Comparison of ENCODE assay signal across 9 cellular contexts in genomic region chr19:1882089-1882785, GRCh38. TPM values are rescaled to one million over a fixed set of nuclear protein-coding genes. Genes with fewer than 3 reads are reported as not detected.
DNase-seq lines count a peak whose midpoint lies in the region; ATAC-seq and TF ChIP-seq lines count a peak whose summit lies in the region.
"Had no signal": no experiment of that assay in that cellular context is flagged by ENCODE, and none has a peak within 500 bp of the region (broad histone marks: within the 10 kb centered on the region; RNA-seq: fewer than 3 reads in every experiment).

No MANE protein-coding gene starts in this region.

- H3K9ac ChIP-seq in NT2/D1 (ENCODE audit: insufficient read length, low read depth) = peak overlapping the region; percentile 6
- H3K9ac ChIP-seq in liver (ENCODE audit: low read depth in 1 of 2, low read length in 2 of 2) = peak overlapping the region in 1 of 2 donors; percentile 13

- H3K4me1 Mint-ChIP-seq in activated T-helper 2 cell treated with anti-CD3 and anti-CD28 coated beads, Interferon-gamma antibody, Interleukin-2, Interleukin-4, amounts not matched to agents 10 μg/mL and 5 μg/mL and 100 μg/mL, durations not matched to agents 14 hours and 24 hours and 36 hours (ENCODE audit: low read depth) = peaks cover 24% of the 10 kb centered on the region
- peaks cover 35% of the 10 kb centered on the region for H3K4me1 Mint-ChIP-seq in stimulated activated effector memory CD8-positive, alpha-beta T cell treated with anti-CD3 and anti-CD28 coated beads, Interleukin-12 subunit alpha, Interleukin-12 subunit beta, amount 100 ng/mL, for 72 hours

- H3K9me3 ChIP-seq in NT2/D1 (ENCODE audit: insufficient read depth, low read length) (no peaks in the 10 kb centered on the region), liver (ENCODE audit: control insufficient read depth in 4 of 4, low read length in 3 of 4) (no peaks in the 10 kb centered on the region)

- no peaks in the 10 kb centered on the region for H3K27me3 ChIP-seq in NT2/D1 (ENCODE audit: insufficient read depth, insufficient read length)
- H3K27me3 ChIP-seq in liver (ENCODE audit: control insufficient read depth in 4 of 4, insufficient read depth in 4 of 4, low read length in 3 of 4) = no peaks in the 10 kb centered on the region

- peaks cover 16% of the 10 kb centered on the region for H3K36me3 Mint-ChIP-seq in activated T-helper 2 cell treated with anti-CD3 and anti-CD28 coated beads, Interferon-gamma antibody, Interleukin-2, Interleukin-4, amounts not matched to agents 10 μg/mL and 5 μg/mL and 100 μg/mL, durations not matched to agents 14 hours and 24 hours and 36 hours (ENCODE audit: low read depth)
- peaks cover 27% of the 10 kb centered on the region for H3K36me3 Mint-ChIP-seq in stimulated activated effector memory CD8-positive, alpha-beta T cell treated with anti-CD3 and anti-CD28 coated beads, Interleukin-12 subunit alpha, Interleukin-12 subunit beta, amount 100 ng/mL, for 72 hours

- DNase-seq in NT2/D1 (ENCODE audit: low read depth, low spot score) (no peak), NCI-H1092 (lab: John Stamatoyannopoulos, UW) (no peak), DMS53 treated with DMSO at 0.1 percent for 48 hours (lab: John Stamatoyannopoulos, UW; ENCODE audit: unreplicated experiment) (no peak)
- peak; percentile 80 for DNase-seq in activated T-helper 2 cell treated with anti-CD3 and anti-CD28 coated beads, Interferon-gamma antibody, Interleukin-2, Interleukin-4, amounts not matched to agents 10 μg/mL and 5 μg/mL and 100 μg/mL, durations not matched to agents 14 hours and 24 hours and 36 hours (ENCODE audit: low spot score)
- peak; percentile 36 to 84 for DNase-seq in stimulated activated effector memory CD8-positive, alpha-beta T cell treated with anti-CD3 and anti-CD28 coated beads, Interleukin-12 subunit alpha, Interleukin-12 subunit beta, amount 100 ng/mL, for 72 hours (ENCODE audit: low spot score in 2 of 2)

- peak overlapping the region; percentile 99 for H3K4me3 Mint-ChIP-seq in activated T-helper 2 cell treated with anti-CD3 and anti-CD28 coated beads, Interferon-gamma antibody, Interleukin-2, Interleukin-4, amounts not matched to agents 10 μg/mL and 5 μg/mL and 100 μg/mL, durations not matched to agents 14 hours and 24 hours and 36 hours (ENCODE audit: low read depth)
- peak overlapping the region; percentile 99 for H3K4me3 Mint-ChIP-seq in stimulated activated effector memory CD8-positive, alpha-beta T cell treated with anti-CD3 and anti-CD28 coated beads, Interleukin-12 subunit alpha, Interleukin-12 subunit beta, amount 100 ng/mL, for 72 hours

- H3K36me3 ChIP-seq in NT2/D1 (ENCODE audit: insufficient read depth, insufficient read length, low read length) (peaks cover 23% of the 10 kb centered on the region), liver (ENCODE audit: control insufficient read depth in 4 of 4, insufficient read depth in 3 of 4, low read depth in 1 of 4, low read length in 3 of 4) (peaks cover 0 to 4% (median 2%) of the 10 kb centered on the region in 4 donors)

- intact Hi-C loops in activated T-helper 2 cell treated with anti-CD3 and anti-CD28 coated beads, Interferon-gamma antibody, Interleukin-2, Interleukin-4, amounts not matched to agents 10 μg/mL and 5 μg/mL and 100 μg/mL, durations not matched to agents 14 hours and 24 hours and 36 hours (cut with micrococcal nuclease) = no loop called here

- H3K9me3 Mint-ChIP-seq in activated T-helper 2 cell treated with anti-CD3 and anti-CD28 coated beads, Interferon-gamma antibody, Interleukin-2, Interleukin-4, amounts not matched to agents 10 μg/mL and 5 μg/mL and 100 μg/mL, durations not matched to agents 14 hours and 24 hours and 36 hours = no peaks in the 10 kb centered on the region
- H3K9me3 Mint-ChIP-seq in stimulated activated effector memory CD8-positive, alpha-beta T cell treated with anti-CD3 and anti-CD28 coated beads, Interleukin-12 subunit alpha, Interleukin-12 subunit beta, amount 100 ng/mL, for 72 hours = no peaks in the 10 kb centered on the region

- TF ChIP-seq CTCF in liver (IDR thresholded peaks at IDR 0.05; ENCODE audit: low read depth, low read length, missing input control) = no peak

- TF ChIP-seq RAD21 in liver (IDR thresholded peaks at IDR 0.05) = no peak

- peak overlapping the region; percentile 6 to 50 for H3K27ac ChIP-seq in liver (ENCODE audit: low read depth in 1 of 2, low read length in 2 of 2)
- H3K27ac ChIP-seq: epithelial cell of prostate had no signal

- H3K4me3 ChIP-seq in NT2/D1 (ENCODE audit: insufficient read length, low read depth) = no peak overlapping the region
- H3K4me3 ChIP-seq in liver (ENCODE audit: low read depth in 1 of 3, low read length in 3 of 3) = peak overlapping the region in 1 of 3 donors; percentile 6

- WGBS in liver = 74% methylated on average over 31 of the region's 31 CpGs

- no peaks in the 10 kb centered on the region for H3K27me3 Mint-ChIP-seq in activated T-helper 2 cell treated with anti-CD3 and anti-CD28 coated beads, Interferon-gamma antibody, Interleukin-2, Interleukin-4, amounts not matched to agents 10 μg/mL and 5 μg/mL and 100 μg/mL, durations not matched to agents 14 hours and 24 hours and 36 hours (ENCODE audit: low read depth)

- H3K4me1 ChIP-seq in NT2/D1 (ENCODE audit: insufficient read depth, insufficient read length) (peaks cover 15% of the 10 kb centered on the region), liver (ENCODE audit: control insufficient read depth in 4 of 4, insufficient read depth in 4 of 4, low read length in 3 of 4) (peaks cover 2 to 34% (median 24%) of the 10 kb centered on the region in 4 donors)

- peak; percentile 71 for ATAC-seq in stimulated activated effector memory CD8-positive, alpha-beta T cell treated with anti-CD3 and anti-CD28 coated beads, Interleukin-12 subunit alpha, Interleukin-12 subunit beta, amount 100 ng/mL, for 72 hours
- ATAC-seq in GM19463 (IDR thresholded peaks at IDR 0.05; ENCODE audit: unreplicated experiment) (no peak), HG03045 (IDR thresholded peaks at IDR 0.05; ENCODE audit: unreplicated experiment) (no peak)

- peak overlapping the region; percentile 96 for H3K27ac Mint-ChIP-seq in activated T-helper 2 cell treated with anti-CD3 and anti-CD28 coated beads, Interferon-gamma antibody, Interleukin-2, Interleukin-4, amounts not matched to agents 10 μg/mL and 5 μg/mL and 100 μg/mL, durations not matched to agents 14 hours and 24 hours and 36 hours
- peak overlapping the region; percentile 96 for H3K27ac Mint-ChIP-seq in stimulated activated effector memory CD8-positive, alpha-beta T cell treated with anti-CD3 and anti-CD28 coated beads, Interleukin-12 subunit alpha, Interleukin-12 subunit beta, amount 100 ng/mL, for 72 hours

TF ChIP-seq in liver, 16 proteins besides CTCF, POLR2A, EP300 and RAD21 (continues in another document):
- no peak for TF ChIP-seq ZBTB33 (IDR thresholded peaks at IDR 0.05)
- no peak for TF ChIP-seq GABPA (IDR thresholded peaks at IDR 0.05 in 1 of 2, conservative IDR thresholded peaks at IDR 0.05 in 1 of 2)
- no peak for TF ChIP-seq JUND (IDR thresholded peaks at IDR 0.05)
- no peak for TF ChIP-seq RXRA (IDR thresholded peaks at IDR 0.05)
- TF ChIP-seq FOXA2 (IDR thresholded peaks at IDR 0.05) = no peak
- no peak for TF ChIP-seq FOXA1 (IDR thresholded peaks at IDR 0.05)
- no peak for TF ChIP-seq EGR1 (IDR thresholded peaks at IDR 0.05; ENCODE audit: low read depth in 2 of 2)
- no peak for TF ChIP-seq ATF3 (IDR thresholded peaks at IDR 0.05)
- no peak for TF ChIP-seq NR2F2 (IDR thresholded peaks at IDR 0.05)
- TF ChIP-seq YY1 (IDR thresholded peaks at IDR 0.05) = no peak

RNA-seq across cellular contexts. Expression of gene ABHD17A, which starts 3.1 kb away (rescaled TPM):
- 100 and 102 TPM in 2 replicates for total RNA-seq in activated T-helper 2 cell treated with anti-CD3 and anti-CD28 coated beads, Interferon-gamma antibody, Interleukin-2, Interleukin-4, amounts not matched to agents 10 μg/mL and 5 μg/mL and 100 μg/mL, durations not matched to agents 14 hours and 24 hours and 36 hours
- total RNA-seq in liver = 10 to 100 TPM; 25.4 to 28.6 TPM
- polyA plus RNA-seq in liver = 10 to 100 TPM in 1 of 2 donors, 1 to 10 TPM in 1; 8.1 to 30.2 TPM

RNA-seq across cellular contexts. Expression of gene KLF16, which starts 18.9 kb away (rescaled TPM):
- total RNA-seq in activated T-helper 2 cell treated with anti-CD3 and anti-CD28 coated beads, Interferon-gamma antibody, Interleukin-2, Interleukin-4, amounts not matched to agents 10 μg/mL and 5 μg/mL and 100 μg/mL, durations not matched to agents 14 hours and 24 hours and 36 hours = 31.2 and 32.1 TPM in 2 replicates
- total RNA-seq in liver = 1 to 10 TPM; 4.4 to 7.6 TPM
- 10 to 100 TPM in 1 of 2 donors, 1 to 10 TPM in 1; 1.2 to 14.8 TPM for polyA plus RNA-seq in liver

RNA-seq across cellular contexts. Expression of gene ADAT3, which starts 23.0 kb away (rescaled TPM):
- 9.1 and 9.9 TPM in 2 replicates for total RNA-seq in activated T-helper 2 cell treated with anti-CD3 and anti-CD28 coated beads, Interferon-gamma antibody, Interleukin-2, Interleukin-4, amounts not matched to agents 10 μg/mL and 5 μg/mL and 100 μg/mL, durations not matched to agents 14 hours and 24 hours and 36 hours
- total RNA-seq in liver = 1 to 10 TPM; 1.3 to 3.3 TPM
- polyA plus RNA-seq in liver = 1 to 10 TPM; 1.4 to 2.8 TPM

RNA-seq across cellular contexts. Expression of gene SCAMP4, which starts 23.0 kb away (rescaled TPM):
- 35.9 and 37.9 TPM in 2 replicates for total RNA-seq in activated T-helper 2 cell treated with anti-CD3 and anti-CD28 coated beads, Interferon-gamma antibody, Interleukin-2, Interleukin-4, amounts not matched to agents 10 μg/mL and 5 μg/mL and 100 μg/mL, durations not matched to agents 14 hours and 24 hours and 36 hours
- total RNA-seq in liver = 10 to 100 TPM; 16.4 to 16.8 TPM
- polyA plus RNA-seq in liver = 10 to 100 TPM; 13.0 to 22.1 TPM

RNA-seq across cellular contexts. Expression of gene REXO1, which starts 34.0 kb away (rescaled TPM):
- 55.2 and 56.6 TPM in 2 replicates for total RNA-seq in activated T-helper 2 cell treated with anti-CD3 and anti-CD28 coated beads, Interferon-gamma antibody, Interleukin-2, Interleukin-4, amounts not matched to agents 10 μg/mL and 5 μg/mL and 100 μg/mL, durations not matched to agents 14 hours and 24 hours and 36 hours
- 10 to 100 TPM in 1 of 2 donors, 1 to 10 TPM in 1; 8.3 to 11.5 TPM for total RNA-seq in liver
- 10 to 100 TPM in 1 of 2 donors, 1 to 10 TPM in 1; 2.0 to 10.0 TPM for polyA plus RNA-seq in liver

Comparison
In these comparisons a context has a peak if more than half of its experiments do, and no peak if none do; other contexts are left out.
1. DNase-seq: peak in activated T-helper 2 cell treated with anti-CD3 and anti-CD28 coated beads, Interferon-gamma antibody, Interleukin-2, Interleukin-4, amounts not matched to agents 10 μg/mL and 5 μg/mL and 100 μg/mL, durations not matched to agents 14 hours and 24 hours and 36 hours (single experiment) and stimulated activated effector memory CD8-positive, alpha-beta T cell treated with anti-CD3 and anti-CD28 coated beads, Interleukin-12 subunit alpha, Interleukin-12 subunit beta, amount 100 ng/mL, for 72 hours (2 of 2); none in NT2/D1 (single experiment), NCI-H1092 (single experiment) and DMS53 treated with DMSO at 0.1 percent for 48 hours (single experiment).